Comparison of ENCODE assay signal across 26 cellular contexts in the genomic region with DNA sequence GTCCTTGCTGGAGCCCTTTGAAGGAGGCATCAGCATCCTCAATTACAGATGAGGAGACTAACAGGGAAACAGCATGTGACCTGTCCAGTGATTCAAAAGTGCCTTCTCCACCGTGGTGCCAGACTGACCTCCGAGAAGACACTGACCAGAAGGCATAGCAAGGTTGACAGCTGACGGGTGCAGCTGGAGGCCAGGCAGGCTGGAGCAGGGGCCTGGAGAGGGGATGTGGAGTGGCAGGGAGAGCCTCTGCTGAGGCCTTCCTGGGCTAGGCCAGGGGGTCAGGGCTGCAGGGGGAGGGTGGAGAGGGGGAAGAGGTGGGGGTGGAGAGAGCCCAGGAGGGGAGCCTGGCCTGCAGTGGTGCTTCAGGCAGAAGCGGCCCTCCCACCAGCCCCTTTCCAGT.
DNase-seq lines count a peak whose midpoint lies in the region; ATAC-seq and TF ChIP-seq lines count a peak whose summit lies in the region.
"Had no signal": no experiment of that assay in that cellular context is flagged by ENCODE, and none has a peak within 500 bp of the region (broad histone marks: within the 10 kb centered on the region; RNA-seq: fewer than 3 reads in every experiment).

No MANE protein-coding gene starts in this region.

- no peak overlapping the region for H3K4me3 Mint-ChIP-seq in activated CD4-positive, alpha-beta T cell treated with anti-CD3 and anti-CD28 coated beads, Interleukin-2, amount 10 ng/mL, durations not matched to agents 7 days and 5 days
- H3K4me3 Mint-ChIP-seq: CD14-positive monocyte; CD8-positive, alpha-beta memory T cell had no signal

- no peaks in the 10 kb centered on the region for H3K4me1 Mint-ChIP-seq in activated CD4-positive, alpha-beta T cell treated with anti-CD3 and anti-CD28 coated beads, Interleukin-2, amount 10 ng/mL, durations not matched to agents 7 days and 5 days
- H3K4me1 Mint-ChIP-seq: CD14-positive monocyte; CD8-positive, alpha-beta memory T cell had no signal

- no peaks in the 10 kb centered on the region for H3K9me3 Mint-ChIP-seq in activated CD4-positive, alpha-beta T cell treated with anti-CD3 and anti-CD28 coated beads, Interleukin-2, amount 10 ng/mL, durations not matched to agents 7 days and 5 days

- 58% methylated on average over 4 of the region's 4 CpGs for WGBS in right cardiac atrium
- WGBS in spleen, 5 donors: 71 to 83% (median 79%) methylated on average over 4 of the region's 4 CpGs

- DNase-seq in Right ventricle myocardium inferior (ENCODE audit: missing footprints): no peak
- DNase-seq in right cardiac atrium: no peak
- DNase-seq in ecto neural progenitor cell (ENCODE audit: low spot score): peak; percentile 38
- DNase-seq in mesenteric fat pad (ENCODE audit: low spot score): peak; percentile 78
- DNase-seq in spleen: peak; percentile 44
- no peak for DNase-seq in GM13977 (ENCODE audit: low spot score)
- DNase-seq in activated CD4-positive, alpha-beta T cell treated with anti-CD3 and anti-CD28 coated beads, Interleukin-2, amount 10 ng/mL, durations not matched to agents 7 days and 5 days: no peak
- DNase-seq: 8988T; ACHN; BE2C; CD8-positive, alpha-beta memory T cell; DMS 273 treated with DMSO at 0.1 percent for 48 hours; DMS79; EL; GF-D8; NCI-H1092; NCI-H1417 treated with DMSO at 0.1 percent for 48 hours; NCI-H1694 treated with DMSO at 0.1 percent for 48 hours; NCI-H2081; NCI-H2227 treated with DMSO at 0.1 percent for 48 hours; NCI-H526 treated with DMSO at 0.1 percent for 48 hours; SIG-M5 had no signal

- H3K4me1 ChIP-seq in right cardiac atrium (ENCODE audit: control insufficient read depth, insufficient read depth, low read length) (no peaks in the 10 kb centered on the region), spleen (peaks cover 0 to 2% (median 0%) of the 10 kb centered on the region in 6 donors)
- H3K4me1 ChIP-seq: BE2C had no signal

- H3K36me3 Mint-ChIP-seq in activated CD4-positive, alpha-beta T cell treated with anti-CD3 and anti-CD28 coated beads, Interleukin-2, amount 10 ng/mL, durations not matched to agents 7 days and 5 days (ENCODE audit: low read depth): no peaks in the 10 kb centered on the region
- H3K36me3 Mint-ChIP-seq: CD14-positive monocyte; CD8-positive, alpha-beta memory T cell had no signal

- no peak overlapping the region for H3K27ac Mint-ChIP-seq in activated CD4-positive, alpha-beta T cell treated with anti-CD3 and anti-CD28 coated beads, Interleukin-2, amount 10 ng/mL, durations not matched to agents 7 days and 5 days
- H3K27ac Mint-ChIP-seq: CD14-positive monocyte; CD8-positive, alpha-beta memory T cell had no signal

- H3K27me3 ChIP-seq in right cardiac atrium (ENCODE audit: control insufficient read depth, insufficient read depth) (no peaks in the 10 kb centered on the region), spleen (replicated peaks in 1 of 7) (no peaks in the 10 kb centered on the region)
- H3K27me3 ChIP-seq: BE2C had no signal

- intact Hi-C loops in Right ventricle myocardium inferior (cut with DNase I) (no loop called here), right cardiac atrium (cut with DNase I) (no loop called here), spleen (cut with DNase I; ENCODE audit: low total_unique reads) (no loop called here)

- CTCF ChIA-PET in activated CD4-positive, alpha-beta T cell treated with anti-CD3 and anti-CD28 coated beads, Interleukin-2, amount 10 ng/mL, durations not matched to agents 7 days and 5 days (lab: Charles Lee): interaction anchor here (1.1 kb wide), 1 partner anchor 85 kb away, joined by 4 read pairs; no protein-coding TSS in a partner anchor

- H3K27ac ChIP-seq in right cardiac atrium (ENCODE audit: low read length) (no peak overlapping the region), spleen (no peak overlapping the region)
- H3K27ac ChIP-seq: RWPE1 had no signal

- no peaks in the 10 kb centered on the region for H3K9me3 ChIP-seq in right cardiac atrium (ENCODE audit: control insufficient read depth, low read length)
- H3K9me3 ChIP-seq in spleen: no peaks in the 10 kb centered on the region
- H3K9me3 ChIP-seq: BE2C had no signal

- POLR2A ChIA-PET in activated CD4-positive, alpha-beta T cell treated with anti-CD3 and anti-CD28 coated beads, Interleukin-2, amount 10 ng/mL, durations not matched to agents 7 days and 5 days (lab: Charles Lee): no interaction called here

- in situ Hi-C loops in GM13977 (cut with MboI; ENCODE audit: low pct_unique_long_range_greater_than_20kb, low sequenced_read_pairs, unreplicated experiment): no loop called here

- no peaks in the 10 kb centered on the region for H3K36me3 ChIP-seq in spleen
- H3K36me3 ChIP-seq: BE2C had no signal

- H3K27me3 Mint-ChIP-seq in activated CD4-positive, alpha-beta T cell treated with anti-CD3 and anti-CD28 coated beads, Interleukin-2, amount 10 ng/mL, durations not matched to agents 7 days and 5 days: peaks cover 4% of the 10 kb centered on the region

- no peak for TF ChIP-seq CTCF in spleen (IDR thresholded peaks at IDR 0.05 in 8 of 11, conservative IDR thresholded peaks at IDR 0.05 in 3 of 11)
- TF ChIP-seq CTCF in GM13977 (IDR thresholded peaks at IDR 0.05; ENCODE audit: extremely low read depth, insufficient read depth, missing control alignments): no peak

- no peak overlapping the region for H3K4me3 ChIP-seq in right cardiac atrium (ENCODE audit: low read length)
- no peak overlapping the region for H3K4me3 ChIP-seq in spleen

- TF ChIP-seq POLR2A in spleen (IDR thresholded peaks at IDR 0.05): no peak

- ATAC-seq in Right ventricle myocardium inferior (peak; percentile 72), right cardiac atrium (no peak), GM21381 (IDR thresholded peaks at IDR 0.05; ENCODE audit: unreplicated experiment) (no peak)
- ATAC-seq: HCT116 had no signal

Comparison
In these comparisons a context has a peak if more than half of its experiments do, and no peak if none do; other contexts are left out.
1. DNase-seq: peak in ecto neural progenitor cell (single experiment), mesenteric fat pad (single experiment) and spleen (single experiment); none in Right ventricle myocardium inferior (single experiment), right cardiac atrium (0 of 3), GM13977 (single experiment) and activated CD4-positive, alpha-beta T cell treated with anti-CD3 and anti-CD28 coated beads, Interleukin-2, amount 10 ng/mL, durations not matched to agents 7 days and 5 days (single experiment).